ENCODE assay signal across 8 cellular contexts in genomic region chr6:15365273-15365687, GRCh38.
DNase-seq lines count a peak whose midpoint lies in the region; ATAC-seq and TF ChIP-seq lines count a peak whose summit lies in the region.

No MANE protein-coding gene starts in this region.

- peaks cover 11% of the 10 kb centered on the region for H3K36me3 Mint-ChIP-seq in T-helper 1 cell treated with Interleukin-12 subunit alpha and Interleukin-12 subunit beta and Interleukin-4 antibody, amounts not matched to agents 30 μg/mL and 1 μg/mL, for 36 hours (ENCODE audit: low read depth)

- H3K36me3 ChIP-seq in breast epithelium (no peaks in the 10 kb centered on the region), spleen (no peaks in the 10 kb centered on the region)

- no peaks in the 10 kb centered on the region for H3K27me3 ChIP-seq in breast epithelium
- H3K27me3 ChIP-seq in spleen (replicated peaks in 1 of 7) = no peaks in the 10 kb centered on the region

- TF ChIP-seq POLR2A in breast epithelium (IDR thresholded peaks at IDR 0.05) = no peak
- TF ChIP-seq POLR2A in spleen (IDR thresholded peaks at IDR 0.05) = no peak

- TF ChIP-seq CTCF in breast epithelium (IDR thresholded peaks at IDR 0.05) (no peak), spleen (IDR thresholded peaks at IDR 0.05 in 8 of 11, conservative IDR thresholded peaks at IDR 0.05 in 3 of 11) (no peak)

- H3K4me3 Mint-ChIP-seq in T-helper 1 cell treated with Interleukin-12 subunit alpha and Interleukin-12 subunit beta and Interleukin-4 antibody, amounts not matched to agents 30 μg/mL and 1 μg/mL, for 36 hours = peak overlapping the region; percentile 22

- H3K27me3 Mint-ChIP-seq in T-helper 1 cell treated with Interleukin-12 subunit alpha and Interleukin-12 subunit beta and Interleukin-4 antibody, amounts not matched to agents 30 μg/mL and 1 μg/mL, for 36 hours (ENCODE audit: low read depth) = no peaks in the 10 kb centered on the region

- H3K9me3 ChIP-seq in breast epithelium (no peaks in the 10 kb centered on the region), spleen (no peaks in the 10 kb centered on the region)

- H3K27ac Mint-ChIP-seq in T-helper 1 cell treated with Interleukin-12 subunit alpha and Interleukin-12 subunit beta and Interleukin-4 antibody, amounts not matched to agents 30 μg/mL and 1 μg/mL, for 36 hours = peak overlapping the region; percentile 12

- H3K4me1 ChIP-seq in breast epithelium (peaks cover 0 to 5% of the 10 kb centered on the region in 2 donors), spleen (peaks cover 14 to 100% (median 77%) of the 10 kb centered on the region in 6 donors)

- no peak overlapping the region for H3K4me3 ChIP-seq in breast epithelium
- H3K4me3 ChIP-seq in spleen = no peak overlapping the region

- H3K27ac ChIP-seq in breast epithelium = no peak overlapping the region
- H3K27ac ChIP-seq in spleen = peak overlapping the region in 3 of 8 donors; percentile 5 to 33 (median 5)

- intact Hi-C loops in breast epithelium (cut with DNase I; ENCODE audit: low total_unique reads) (loop anchor here (2.0 kb wide), 1 partner anchor 54 kb away; no protein-coding TSS in a partner anchor), spleen (cut with DNase I; ENCODE audit: low total_unique reads) (no loop called here)

- WGBS in spleen, 5 donors = 17 to 49% (median 20%) methylated on average over 13 of the region's 13 CpGs

- DNase-seq in DMS153 (lab: John Stamatoyannopoulos, UW) (peak; percentile 82), NCI-H1105 treated with DMSO at 0.1 percent for 48 hours (lab: John Stamatoyannopoulos, UW) (peak; percentile 94), breast epithelium (ENCODE audit: low spot score in 2 of 2) (peak; percentile 34 to 61), iris pigment epithelial cell (ENCODE audit: low read depth) (peak; percentile 89), spleen (peak; percentile 85)

- H3K4me1 Mint-ChIP-seq in T-helper 1 cell treated with Interleukin-12 subunit alpha and Interleukin-12 subunit beta and Interleukin-4 antibody, amounts not matched to agents 30 μg/mL and 1 μg/mL, for 36 hours (ENCODE audit: low read depth) = peaks cover 28% of the 10 kb centered on the region

- ATAC-seq in HG02973 (IDR thresholded peaks at IDR 0.05; ENCODE audit: unreplicated experiment) (no peak), GM21619 (IDR thresholded peaks at IDR 0.05; ENCODE audit: unreplicated experiment) (no peak)

- no peaks in the 10 kb centered on the region for H3K9me3 Mint-ChIP-seq in T-helper 1 cell treated with Interleukin-12 subunit alpha and Interleukin-12 subunit beta and Interleukin-4 antibody, amounts not matched to agents 30 μg/mL and 1 μg/mL, for 36 hours
